Comparison of ENCODE assay signal across 8 cellular contexts in the genomic region with DNA sequence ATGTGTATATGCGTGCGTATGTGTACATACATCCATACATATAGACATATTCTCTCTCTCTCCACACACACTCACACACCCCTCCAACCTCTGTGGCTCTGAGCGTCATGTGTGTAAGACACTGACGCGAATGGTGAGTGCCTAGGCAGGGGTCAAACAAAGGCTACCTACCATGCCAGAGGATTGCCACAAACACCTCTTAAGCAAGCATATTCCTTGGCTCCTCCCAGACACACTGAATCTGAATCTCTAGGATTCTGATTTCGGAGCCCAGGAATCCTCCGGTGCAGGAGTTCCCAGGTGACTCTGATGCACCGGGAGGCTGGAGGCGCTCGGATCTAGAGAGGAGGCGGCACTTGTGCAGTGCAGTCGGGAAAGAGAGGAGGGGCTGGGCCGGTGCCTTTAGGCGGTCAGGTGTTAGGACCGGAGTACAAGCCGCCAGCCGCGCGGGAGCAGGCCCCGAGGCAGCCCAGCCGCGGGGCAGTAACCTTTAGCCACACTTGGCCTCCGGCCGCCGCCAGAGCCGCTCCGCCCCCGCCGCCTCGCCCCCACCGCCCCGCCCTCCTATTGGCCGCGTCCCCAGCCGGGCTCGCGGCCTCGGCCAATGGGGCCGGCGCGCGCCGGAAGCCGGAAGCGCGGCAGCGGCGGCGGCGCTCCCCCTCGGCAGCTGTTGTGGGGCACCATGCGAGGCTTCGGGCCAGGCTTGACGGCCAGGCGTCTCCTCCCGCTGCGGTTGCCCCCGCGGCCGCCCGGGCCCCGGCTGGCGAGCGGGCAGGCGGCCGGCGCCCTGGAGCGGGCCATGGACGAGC. TPM values are rescaled to one million over a fixed set of nuclear protein-coding genes. Genes with fewer than 3 reads are reported as not detected.
DNase-seq lines count a peak whose midpoint lies in the region; ATAC-seq and TF ChIP-seq lines count a peak whose summit lies in the region.

MLYCD (plus strand) TSS at position 653 of the 809 bp plus-strand sequence; CDS start at position 683, 30 bp downstream.

- TF ChIP-seq CTCF in SU-DHL-6 (IDR thresholded peaks at IDR 0.05; ENCODE audit: insufficient read depth, low read length, poor library complexity, severe bottlenecking) (no peak), tibial nerve (IDR thresholded peaks at IDR 0.05) (peak in 2 of 5 experiments; percentile 15 to 36)

- H2AFZ ChIP-seq in SU-DHL-6 (ENCODE audit: low read depth, low read length, severe bottlenecking): peak within 1 kb of the TSS; percentile 89

- H3K4me3 ChIP-seq in SU-DHL-6 (ENCODE audit: insufficient read depth, low read length, poor library complexity, severe bottlenecking): peak within 1 kb of the TSS; percentile 51
- H3K4me3 ChIP-seq in tibial nerve: peak within 1 kb of the TSS; percentile 80 to 93 (median 86)

- H3K27ac ChIP-seq in KOPT-K1 (ENCODE audit: low read depth, low read length, poor library complexity, severe bottlenecking): peak within 1 kb of the TSS; percentile 42
- H3K27ac ChIP-seq in SU-DHL-6 (ENCODE audit: low read depth, low read length): no peak within 1 kb of the TSS
- peak within 1 kb of the TSS; percentile 82 to 97 (median 94) for H3K27ac ChIP-seq in tibial nerve

- H4K20me1 ChIP-seq in SU-DHL-6 (ENCODE audit: low read depth, low read length): no peaks in the 10 kb centered on the region

- 12 to 21% methylated on average over 14 to 22 of the region's 69 CpGs for WGBS in tibial nerve, 2 donors

- H3K9me3 ChIP-seq in KOPT-K1 (ENCODE audit: insufficient read depth, low read length, poor library complexity, severe bottlenecking): no peaks in the 10 kb centered on the region
- no peaks in the 10 kb centered on the region for H3K9me3 ChIP-seq in SU-DHL-6 (ENCODE audit: insufficient read depth, low read length)
- H3K9me3 ChIP-seq in tibial nerve: no peaks in the 10 kb centered on the region

- peaks cover 24% of the 10 kb centered on the region for H3K4me1 Mint-ChIP-seq in activated naive CD8-positive, alpha-beta T cell treated with anti-CD3 and anti-CD28 coated beads, Interleukin-2, amount 50 U/mL, for 24 hours

- ATAC-seq in GM21786 (IDR thresholded peaks at IDR 0.05; ENCODE audit: unreplicated experiment): peak; percentile 74
- ATAC-seq in activated naive CD8-positive, alpha-beta T cell treated with anti-CD3 and anti-CD28 coated beads, Interleukin-2, amount 50 U/mL, for 24 hours: peak; percentile 94

- peak within 1 kb of the TSS; percentile 58 for H3K4me2 ChIP-seq in SU-DHL-6 (ENCODE audit: low read depth, low read length, poor library complexity, severe bottlenecking)

- peak in 1 of 2 donors; percentile 67 for TF ChIP-seq EP300 in tibial nerve (IDR thresholded peaks at IDR 0.05)

- peak within 1 kb of the TSS; percentile 90 for H3K4me3 Mint-ChIP-seq in activated naive CD8-positive, alpha-beta T cell treated with anti-CD3 and anti-CD28 coated beads, Interleukin-2, amount 50 U/mL, for 24 hours

- H3K36me3 ChIP-seq in KOPT-K1 (ENCODE audit: insufficient read depth, low read length): no peaks in the 10 kb centered on the region
- H3K36me3 ChIP-seq in SU-DHL-6 (ENCODE audit: low read length): no peaks in the 10 kb centered on the region
- H3K36me3 ChIP-seq in tibial nerve: no peaks in the 10 kb centered on the region

- peaks cover 0 to 50% (median 23%) of the 10 kb centered on the region in 4 donors for H3K4me1 ChIP-seq in tibial nerve

- H3F3A ChIP-seq in SU-DHL-6 (ENCODE audit: insufficient read depth): no peaks in the 10 kb centered on the region

- intact Hi-C loops in cardiac septum (cut with DNase I): no loop called here

- peaks cover 4% of the 10 kb centered on the region for H3K36me3 Mint-ChIP-seq in activated naive CD8-positive, alpha-beta T cell treated with anti-CD3 and anti-CD28 coated beads, Interleukin-2, amount 50 U/mL, for 24 hours (ENCODE audit: low read depth)

- no peaks in the 10 kb centered on the region for H3K79me2 ChIP-seq in SU-DHL-6 (ENCODE audit: insufficient read depth, low read length)

- H3K9me3 Mint-ChIP-seq in activated naive CD8-positive, alpha-beta T cell treated with anti-CD3 and anti-CD28 coated beads, Interleukin-2, amount 50 U/mL, for 24 hours: no peaks in the 10 kb centered on the region

- TF ChIP-seq POLR2A in tibial nerve (IDR thresholded peaks at IDR 0.05): peak; percentile 41 to 65

- H3K27me3 ChIP-seq in SU-DHL-6 (ENCODE audit: low read length) (no peaks in the 10 kb centered on the region), tibial nerve (no peaks in the 10 kb centered on the region)

- H3K27ac Mint-ChIP-seq in activated naive CD8-positive, alpha-beta T cell treated with anti-CD3 and anti-CD28 coated beads, Interleukin-2, amount 50 U/mL, for 24 hours: peak within 1 kb of the TSS; percentile 83

- no peaks in the 10 kb centered on the region for H3K9me2 ChIP-seq in SU-DHL-6 (replicated peaks; ENCODE audit: insufficient read depth, low read length)

- peak; percentile 39 for DNase-seq in GDM1 (lab: John Stamatoyannopoulos, UW)
- peak; percentile 73 for DNase-seq in activated naive CD8-positive, alpha-beta T cell treated with anti-CD3 and anti-CD28 coated beads, Interleukin-2, amount 50 U/mL, for 24 hours
- peak; percentile 95 for DNase-seq in cardiac septum (ENCODE audit: low spot score)
- DNase-seq in pons (ENCODE audit: low spot score): peak; percentile 83
- DNase-seq in tibial nerve (ENCODE audit: low spot score in 2 of 2): peak; percentile 62 to 69

- peaks cover 7% of the 10 kb centered on the region for H3K27me3 Mint-ChIP-seq in activated naive CD8-positive, alpha-beta T cell treated with anti-CD3 and anti-CD28 coated beads, Interleukin-2, amount 50 U/mL, for 24 hours

- H3K9ac ChIP-seq in SU-DHL-6 (ENCODE audit: low read length): peak within 1 kb of the TSS; percentile 48

RNA-seq across cellular contexts. Expression of gene MLYCD, which starts in this region (rescaled TPM):
- 20.1 TPM for total RNA-seq in cardiac septum
- total RNA-seq in tibial nerve: 10 to 100 TPM; 19.0 to 26.7 (median 23.0) TPM

Comparison
In these comparisons a context has a peak if more than half of its experiments do, and no peak if none do; other contexts are left out.
1. DNase-seq: peak in every context shown above with its lines; median percentile 95 in cardiac septum; 83 in pons; 73 in activated naive CD8-positive, alpha-beta T cell treated with anti-CD3 and anti-CD28 coated beads, Interleukin-2, amount 50 U/mL, for 24 hours; 66 in tibial nerve; 39 in GDM1.